Comparison of ENCODE assay signal across 25 cellular contexts in genomic region chr15:40412095-40412759, GRCh38. TPM values are rescaled to one million over a fixed set of nuclear protein-coding genes. Genes with fewer than 3 reads are reported as not detected.
DNase-seq lines count a peak whose midpoint lies in the region; ATAC-seq and TF ChIP-seq lines count a peak whose summit lies in the region.
"Had no signal": no experiment of that assay in that cellular context is flagged by ENCODE, and none has a peak within 500 bp of the region (broad histone marks: within the 10 kb centered on the region; RNA-seq: fewer than 3 reads in every experiment).

No MANE protein-coding gene starts in this region.

- peak overlapping the region in 1 of 2 donors; percentile 25 for H3K9ac ChIP-seq in liver (ENCODE audit: low read depth in 1 of 2, low read length in 2 of 2)
- H3K9ac ChIP-seq: GM23248 had no signal

- no peak for TF ChIP-seq CTCF in liver (IDR thresholded peaks at IDR 0.05; ENCODE audit: low read depth, low read length, missing input control)
- no peak for TF ChIP-seq CTCF in stomach (IDR thresholded peaks at IDR 0.05)

- H3K9me3 ChIP-seq in liver (ENCODE audit: control insufficient read depth in 4 of 4, low read length in 3 of 4) (no peaks in the 10 kb centered on the region), stomach (no peaks in the 10 kb centered on the region)
- H3K9me3 ChIP-seq: ascending aorta, BE2C, lower lobe of right lung, prostate gland had no signal

- H3K36me3 Mint-ChIP-seq in activated naive CD8-positive, alpha-beta T cell treated with anti-CD3 and anti-CD28 coated beads for 36 hours: peaks cover 26% of the 10 kb centered on the region
- peaks cover 46% of the 10 kb centered on the region for H3K36me3 Mint-ChIP-seq in activated naive CD8-positive, alpha-beta T cell treated with anti-CD3 and anti-CD28 coated beads, Interleukin-2, amount 50 U/mL, for 24 hours (ENCODE audit: low read depth)
- peaks cover 30% of the 10 kb centered on the region for H3K36me3 Mint-ChIP-seq in activated naive CD8-positive, alpha-beta T cell treated with anti-CD3 and anti-CD28 coated beads, Interleukin-2, amount 10 ng/mL, durations not matched to agents 7 days and 5 days

- H3K4me3 Mint-ChIP-seq in activated naive CD8-positive, alpha-beta T cell treated with anti-CD3 and anti-CD28 coated beads for 36 hours: no peak overlapping the region
- no peak overlapping the region for H3K4me3 Mint-ChIP-seq in activated naive CD8-positive, alpha-beta T cell treated with anti-CD3 and anti-CD28 coated beads, Interleukin-2, amount 50 U/mL, for 24 hours
- no peak overlapping the region for H3K4me3 Mint-ChIP-seq in activated naive CD8-positive, alpha-beta T cell treated with anti-CD3 and anti-CD28 coated beads, Interleukin-2, amount 10 ng/mL, durations not matched to agents 7 days and 5 days
- H3K4me3 Mint-ChIP-seq: activated CD8-positive, alpha-beta T cell treated with anti-CD3 and anti-CD28 coated beads, Interleukin-2, amount 10 ng/mL, durations not matched to agents 7 days and 5 days; activated naive CD4-positive, alpha-beta T cell treated with anti-CD3 and anti-CD28 coated beads for 36 hours had no signal

- no peak for TF ChIP-seq POLR2A in stomach (IDR thresholded peaks at IDR 0.05)

- WGBS in liver: 25% methylated on average over 7 of the region's 7 CpGs
- WGBS in stomach, 5 donors: 58 to 65% (median 62%) methylated on average over 7 of the region's 7 CpGs

- H3K27ac ChIP-seq in liver (ENCODE audit: low read depth in 1 of 2, low read length in 2 of 2) (peak overlapping the region; percentile 61 to 72), stomach (no peak overlapping the region)
- H3K27ac ChIP-seq: ascending aorta, epithelial cell of prostate, GM23248, lower lobe of right lung, prostate gland had no signal

- H3K9me3 Mint-ChIP-seq in activated naive CD8-positive, alpha-beta T cell treated with anti-CD3 and anti-CD28 coated beads for 36 hours: no peaks in the 10 kb centered on the region
- no peaks in the 10 kb centered on the region for H3K9me3 Mint-ChIP-seq in activated naive CD8-positive, alpha-beta T cell treated with anti-CD3 and anti-CD28 coated beads, Interleukin-2, amount 50 U/mL, for 24 hours
- H3K9me3 Mint-ChIP-seq in activated naive CD8-positive, alpha-beta T cell treated with anti-CD3 and anti-CD28 coated beads, Interleukin-2, amount 10 ng/mL, durations not matched to agents 7 days and 5 days: no peaks in the 10 kb centered on the region
- H3K9me3 Mint-ChIP-seq: activated naive CD4-positive, alpha-beta T cell treated with anti-CD3 and anti-CD28 coated beads for 36 hours had no signal

- H3K27me3 Mint-ChIP-seq in activated naive CD8-positive, alpha-beta T cell treated with anti-CD3 and anti-CD28 coated beads for 36 hours: no peaks in the 10 kb centered on the region
- no peaks in the 10 kb centered on the region for H3K27me3 Mint-ChIP-seq in activated naive CD8-positive, alpha-beta T cell treated with anti-CD3 and anti-CD28 coated beads, Interleukin-2, amount 50 U/mL, for 24 hours
- no peaks in the 10 kb centered on the region for H3K27me3 Mint-ChIP-seq in activated naive CD8-positive, alpha-beta T cell treated with anti-CD3 and anti-CD28 coated beads, Interleukin-2, amount 10 ng/mL, durations not matched to agents 7 days and 5 days

- POLR2A ChIA-PET in activated naive CD8-positive, alpha-beta T cell treated with anti-CD3 and anti-CD28 coated beads, Interleukin-2, amount 10 ng/mL, durations not matched to agents 7 days and 5 days (lab: Charles Lee): no interaction called here

- intact Hi-C loops in stomach (cut with DNase I; ENCODE audit: low total_unique reads): loop anchor here (10.0 kb wide), 1 partner anchor 47 kb away; no protein-coding TSS in a partner anchor

- peak overlapping the region; percentile 11 for H3K27ac Mint-ChIP-seq in activated naive CD8-positive, alpha-beta T cell treated with anti-CD3 and anti-CD28 coated beads for 36 hours
- no peak overlapping the region for H3K27ac Mint-ChIP-seq in activated naive CD8-positive, alpha-beta T cell treated with anti-CD3 and anti-CD28 coated beads, Interleukin-2, amount 50 U/mL, for 24 hours
- peak overlapping the region; percentile 14 for H3K27ac Mint-ChIP-seq in activated naive CD8-positive, alpha-beta T cell treated with anti-CD3 and anti-CD28 coated beads, Interleukin-2, amount 10 ng/mL, durations not matched to agents 7 days and 5 days
- H3K27ac Mint-ChIP-seq: activated CD8-positive, alpha-beta T cell treated with anti-CD3 and anti-CD28 coated beads, Interleukin-2, amount 10 ng/mL, durations not matched to agents 7 days and 5 days; activated naive CD4-positive, alpha-beta T cell treated with anti-CD3 and anti-CD28 coated beads for 36 hours had no signal

- no peaks in the 10 kb centered on the region for H3K27me3 ChIP-seq in liver (ENCODE audit: control insufficient read depth in 4 of 4, insufficient read depth in 4 of 4, low read length in 3 of 4)
- H3K27me3 ChIP-seq in stomach: no peaks in the 10 kb centered on the region
- H3K27me3 ChIP-seq: ascending aorta, BE2C had no signal

- peak; percentile 44 to 61 for TF ChIP-seq RAD21 in liver (IDR thresholded peaks at IDR 0.05)

- H3K36me3 ChIP-seq in liver (ENCODE audit: control insufficient read depth in 4 of 4, insufficient read depth in 3 of 4, low read depth in 1 of 4, low read length in 3 of 4) (peaks cover 18 to 54% (median 41%) of the 10 kb centered on the region in 4 donors), stomach (peaks cover 55 to 99% (median 97%) of the 10 kb centered on the region in 4 donors)

- peak overlapping the region in 2 of 3 donors; percentile 9 to 27 for H3K4me3 ChIP-seq in liver (ENCODE audit: low read depth in 1 of 3, low read length in 3 of 3)
- H3K4me3 ChIP-seq in stomach: no peak overlapping the region
- H3K4me3 ChIP-seq: ascending aorta, GM23248, lower lobe of right lung, prostate gland had no signal

- ATAC-seq in activated naive CD8-positive, alpha-beta T cell treated with anti-CD3 and anti-CD28 coated beads, Interleukin-2, amount 50 U/mL, for 24 hours: no peak
- no peak for ATAC-seq in activated naive CD8-positive, alpha-beta T cell treated with anti-CD3 and anti-CD28 coated beads, Interleukin-2, amount 10 ng/mL, durations not matched to agents 7 days and 5 days (ENCODE audit: low read depth)
- ATAC-seq: activated CD8-positive, alpha-beta T cell treated with anti-CD3 and anti-CD28 coated beads, Interleukin-2, amount 10 ng/mL, durations not matched to agents 7 days and 5 days; lower lobe of right lung had no signal

- DNase-seq in activated naive CD8-positive, alpha-beta T cell treated with anti-CD3 and anti-CD28 coated beads for 36 hours: no peak
- no peak for DNase-seq in activated naive CD8-positive, alpha-beta T cell treated with anti-CD3 and anti-CD28 coated beads, Interleukin-2, amount 50 U/mL, for 24 hours
- DNase-seq in activated naive CD8-positive, alpha-beta T cell treated with anti-CD3 and anti-CD28 coated beads, Interleukin-2, amount 10 ng/mL, durations not matched to agents 7 days and 5 days: no peak
- peak; percentile 76 for DNase-seq in stomach
- DNase-seq in Kasumi-1 (lab: John Stamatoyannopoulos, UW): no peak
- no peak for DNase-seq in dedifferentiated amniotic fluid mesenchymal stem cell (ENCODE audit: extremely low spot score)
- DNase-seq in amygdala (lab: John Stamatoyannopoulos, UW): no peak
- DNase-seq: activated CD8-positive, alpha-beta T cell treated with anti-CD3 and anti-CD28 coated beads, Interleukin-2, amount 10 ng/mL, durations not matched to agents 7 days and 5 days; activated naive CD4-positive, alpha-beta T cell treated with anti-CD3 and anti-CD28 coated beads for 36 hours; activated T-cell treated with anti-CD3 and anti-CD28 coated beads for 4 hours; BE2C; central memory CD4-positive, alpha-beta T cell; GF-D8; GM23248; KG1; lower lobe of right lung; NCI-H1436 treated with DMSO at 0.1 percent for 48 hours; NCI-H2107; NCI-H446 treated with DMSO at 0.1 percent for 48 hours; SHP77; stimulated activated CD4-positive, alpha-beta T cell treated with anti-CD3 and anti-CD28 coated beads, Interleukin-1b, Interleukin-23, amount 100 ng/mL, for 48 hours had no signal

- peaks cover 21% of the 10 kb centered on the region for H3K4me1 Mint-ChIP-seq in activated naive CD8-positive, alpha-beta T cell treated with anti-CD3 and anti-CD28 coated beads for 36 hours
- H3K4me1 Mint-ChIP-seq in activated naive CD8-positive, alpha-beta T cell treated with anti-CD3 and anti-CD28 coated beads, Interleukin-2, amount 50 U/mL, for 24 hours: peaks cover 26% of the 10 kb centered on the region
- H3K4me1 Mint-ChIP-seq in activated naive CD8-positive, alpha-beta T cell treated with anti-CD3 and anti-CD28 coated beads, Interleukin-2, amount 10 ng/mL, durations not matched to agents 7 days and 5 days: peaks cover 22% of the 10 kb centered on the region

- TF ChIP-seq EP300 in stomach (IDR thresholded peaks at IDR 0.05): no peak

- peaks cover 9 to 33% (median 26%) of the 10 kb centered on the region in 4 donors for H3K4me1 ChIP-seq in liver (ENCODE audit: control insufficient read depth in 4 of 4, insufficient read depth in 4 of 4, low read length in 3 of 4)
- peaks cover under 1 to 22% (median 17%) of the 10 kb centered on the region in 4 donors for H3K4me1 ChIP-seq in stomach
- H3K4me1 ChIP-seq: ascending aorta, BE2C, lower lobe of right lung had no signal

RNA-seq across cellular contexts. Expression of gene IVD, which starts 6.6 kb away (rescaled TPM):
- 10 to 100 TPM; 64.9 to 68.6 TPM for total RNA-seq in activated naive CD8-positive, alpha-beta T cell treated with anti-CD3 and anti-CD28 coated beads for 36 hours
- 10 to 100 TPM; 92.4 to 95.2 TPM for total RNA-seq in activated naive CD8-positive, alpha-beta T cell treated with anti-CD3 and anti-CD28 coated beads, Interleukin-2, amount 10 ng/mL, durations not matched to agents 7 days and 5 days
- 10 to 100 TPM; 40.3 to 95.7 TPM for total RNA-seq in liver
- polyA plus RNA-seq in liver: 100 to 1,000 TPM in 1 of 2 donors, 10 to 100 TPM in 1; 93.0 to 156 TPM
- 10 to 100 TPM; 40.9 to 78.1 (median 50.0) TPM for total RNA-seq in stomach
- 10 to 100 TPM; 26.7 to 45.1 (median 34.8) TPM for polyA plus RNA-seq in stomach

RNA-seq across cellular contexts. Expression of gene BAHD1, which starts 28.5 kb away (rescaled TPM):
- 10 to 100 TPM; 18.0 to 18.7 TPM for total RNA-seq in activated naive CD8-positive, alpha-beta T cell treated with anti-CD3 and anti-CD28 coated beads for 36 hours
- total RNA-seq in activated naive CD8-positive, alpha-beta T cell treated with anti-CD3 and anti-CD28 coated beads, Interleukin-2, amount 10 ng/mL, durations not matched to agents 7 days and 5 days: 10 to 100 TPM; 29.6 to 30.0 TPM
- total RNA-seq in liver (1 to 10 TPM; 6.3 to 7.0 TPM), stomach (10 to 100 TPM in 4 of 5 donors, 1 to 10 TPM in 1; 5.3 to 35.9 (median 16.7) TPM)
- polyA plus RNA-seq in liver (1 to 10 TPM; 1.8 to 8.7 TPM), stomach (1 to 10 TPM; 7.3 to 8.7 (median 7.5) TPM)

RNA-seq across cellular contexts. Expression of gene KNSTRN, which starts 29.7 kb away (rescaled TPM):
- 10 to 100 TPM; 54.3 to 56.3 TPM for total RNA-seq in activated naive CD8-positive, alpha-beta T cell treated with anti-CD3 and anti-CD28 coated beads for 36 hours
- 10 to 100 TPM; 47.0 to 49.5 TPM for total RNA-seq in activated naive CD8-positive, alpha-beta T cell treated with anti-CD3 and anti-CD28 coated beads, Interleukin-2, amount 10 ng/mL, durations not matched to agents 7 days and 5 days
- total RNA-seq in liver (10 to 100 TPM in 1 of 2 donors, 1 to 10 TPM in 1; 9.0 to 28.1 TPM), stomach (10 to 100 TPM in 3 of 5 donors, 1 to 10 TPM in 2; 4.0 to 15.6 (median 10.7) TPM)
- polyA plus RNA-seq in liver (1 to 10 TPM; 3.4 to 8.8 TPM), stomach (10 to 100 TPM; 13.9 to 16.3 (median 16.0) TPM)

RNA-seq across cellular contexts. Expression of gene DISP2, which starts 54.2 kb away (rescaled TPM):
- total RNA-seq in activated naive CD8-positive, alpha-beta T cell treated with anti-CD3 and anti-CD28 coated beads for 36 hours: under 1 TPM; 0.08 to 0.14 TPM
- 1 to 10 TPM; 1.5 to 2.0 TPM for total RNA-seq in activated naive CD8-positive, alpha-beta T cell treated with anti-CD3 and anti-CD28 coated beads, Interleukin-2, amount 10 ng/mL, durations not matched to agents 7 days and 5 days
- under 1 TPM; under 0.01 TPM for total RNA-seq in liver
- polyA plus RNA-seq in liver: under 1 TPM in 1 of 2 donors, not detected in 1; 0.23 TPM
- 10 to 100 TPM in 1 of 5 donors, under 1 TPM in 3, not detected in 1; 0.29 to 10.1 (median 0.48) TPM for total RNA-seq in stomach
- polyA plus RNA-seq in stomach: 1 to 10 TPM in 1 of 3 donors, under 1 TPM in 2; 0.15 to 1.7 (median 0.93) TPM

RNA-seq across cellular contexts. Expression of gene CHST14, which starts 58.6 kb away (rescaled TPM):
- total RNA-seq in activated naive CD8-positive, alpha-beta T cell treated with anti-CD3 and anti-CD28 coated beads for 36 hours: 1 to 10 TPM; 5.7 to 7.1 TPM
- 10 to 100 TPM in 1 of 2 experiments, 1 to 10 TPM in 1; 9.8 to 10.8 TPM for total RNA-seq in activated naive CD8-positive, alpha-beta T cell treated with anti-CD3 and anti-CD28 coated beads, Interleukin-2, amount 10 ng/mL, durations not matched to agents 7 days and 5 days
- total RNA-seq in liver: 1 to 10 TPM; 2.9 to 3.3 TPM
- 1 to 10 TPM; 2.3 to 5.3 TPM for polyA plus RNA-seq in liver
- 10 to 100 TPM in 2 of 5 donors, 1 to 10 TPM in 3; 2.5 to 14.6 (median 5.4) TPM for total RNA-seq in stomach
- 1 to 10 TPM in 2 of 3 donors, under 1 TPM in 1; 0.92 to 7.4 (median 2.7) TPM for polyA plus RNA-seq in stomach

Comparison
In these comparisons a context has a peak if more than half of its experiments do, and no peak if none do; other contexts are left out.
1. H3K27ac ChIP-seq: peak in liver (2 of 2); none in stomach (0 of 5).
2. H3K4me3 ChIP-seq: peak in liver (2 of 3); none in stomach (0 of 4).